Comparison of ENCODE assay signal across 18 cellular contexts in the genomic region with DNA sequence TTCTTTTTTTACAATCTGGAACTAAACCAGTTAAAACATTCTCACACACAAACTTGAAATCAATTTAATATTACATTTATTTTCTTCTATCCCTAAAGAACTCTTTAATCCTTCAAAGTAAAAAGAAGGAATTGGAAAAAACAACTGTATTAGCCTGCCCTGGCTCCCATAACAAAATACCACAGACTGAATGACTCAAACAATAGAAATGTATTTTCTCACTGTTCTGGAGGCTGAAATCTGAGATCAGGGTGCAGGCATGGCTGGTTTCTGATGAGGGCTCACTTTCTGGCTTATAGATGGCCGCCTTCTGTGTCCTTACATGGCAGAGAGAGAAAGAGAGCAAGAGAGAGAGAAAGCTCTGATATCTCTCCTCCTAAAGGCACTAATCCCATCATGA.
A peak's percentile ranks its signal among the peaks of the same experiment; 100 is the strongest.
DNase-seq lines count a peak whose midpoint lies in the region; ATAC-seq, FAIRE-seq and TF ChIP-seq lines count a peak whose summit lies in the region.
"Had no signal": no experiment of that assay in that cellular context is flagged by ENCODE, and none has a peak within 500 bp of the region (broad histone marks: within the 10 kb centered on the region; RNA-seq: fewer than 3 reads in every experiment).

No MANE protein-coding gene starts in this region.

- H3K4ac ChIP-seq in mesenchymal stem cell (ENCODE audit: low read depth in 1 of 2, low read length in 2 of 2), result no peak overlapping the region

- no peak overlapping the region for H3K18ac ChIP-seq in mesenchymal stem cell (ENCODE audit: low read depth in 1 of 2, low read length in 2 of 2)

- no peak overlapping the region for H2BK120ac ChIP-seq in mesenchymal stem cell (ENCODE audit: low read depth, low read length)

- DNase-seq in EH (ENCODE audit: low read depth) (peak; percentile 55), LHCN-M2 (ENCODE audit: low read depth) (peak; percentile 27), K562 (ENCODE audit: extremely low read depth in 1 of 4, low spot score in 3 of 4) (no peak), mesenchymal stem cell (peak; percentile 24), NCI-H2171 treated with DMSO at 0.1 percent for 48 hours (lab: John Stamatoyannopoulos, UW) (no peak), NCI-H526 (lab: John Stamatoyannopoulos, UW) (no peak)
- DNase-seq: DND-41, GOT3, NCI-H1436 treated with DMSO at 0.1 percent for 48 hours, NCI-H2081, NCI-H510A treated with DMSO at 0.1 percent for 48 hours, Right ventricle myocardium superior had no signal

- CTCF ChIA-PET in K562 (lab: Yijun Ruan, JAX; ENCODE audit: low intra/inter-chr PET ratio), result no interaction called here

- peaks cover 0 to 10% of the 10 kb centered on the region in 2 experiments; a peak in 2 of 5 replicates for H3K27me3 ChIP-seq in K562 (ENCODE audit: control insufficient read depth in 2 of 2, insufficient read depth in 2 of 2, low read length in 2 of 2)
- H3K27me3 ChIP-seq in mesenchymal stem cell (ENCODE audit: control insufficient read depth in 1 of 2, insufficient read depth in 1 of 2, low read length in 2 of 2), result peaks cover 0 to 21% of the 10 kb centered on the region in 2 experiments

- H2BK12ac ChIP-seq in mesenchymal stem cell (ENCODE audit: low read length in 2 of 2), result no peak overlapping the region

- H2AFZ ChIP-seq in K562 (ENCODE audit: low read depth, low read length) (no peak overlapping the region), mesenchymal stem cell (ENCODE audit: low read depth, low read length) (no peak overlapping the region)

- no peak overlapping the region for H3K27ac ChIP-seq in K562 (ENCODE audit: extremely low read depth, low read depth, low read length)
- H3K27ac ChIP-seq in mesenchymal stem cell (ENCODE audit: low read length, poor library complexity, severe bottlenecking), result no peak overlapping the region
- H3K27ac ChIP-seq: C4-2B, SK-N-MC had no signal

- H3K36me3 ChIP-seq in K562 (ENCODE audit: control insufficient read depth, insufficient read depth, low read length) (no peaks in the 10 kb centered on the region), mesenchymal stem cell (ENCODE audit: control insufficient read depth in 1 of 2, insufficient read depth in 2 of 2, low read depth in 1 of 2, low read length in 2 of 2) (no peaks in the 10 kb centered on the region)

- no peak overlapping the region for H3K14ac ChIP-seq in mesenchymal stem cell (ENCODE audit: low read length in 2 of 2)

- H3K9me3 ChIP-seq in K562 (replicated peaks; ENCODE audit: control insufficient read depth, insufficient read depth, low read depth, low read length) (no peaks in the 10 kb centered on the region), mesenchymal stem cell (ENCODE audit: control insufficient read depth, low read length) (no peaks in the 10 kb centered on the region)

- no peak for TF ChIP-seq RAD21 in K562 (CRISPR knock-in tag; conservative IDR thresholded peaks at IDR 0.05 in 1 of 2, IDR thresholded peaks at IDR 0.05 in 1 of 2)

- FAIRE-seq in K562 (lab: Jason Lieb, UNC), result no peak
- FAIRE-seq: A204.1, GM12892 had no signal

- TF ChIP-seq EP300 in K562 (IDR thresholded peaks at IDR 0.05; ENCODE audit: low read length), result no peak

- no peak overlapping the region for H4K8ac ChIP-seq in mesenchymal stem cell (ENCODE audit: low read length)

- no peak overlapping the region for H3K4me2 ChIP-seq in K562 (ENCODE audit: insufficient read depth, low read length)
- H3K4me2 ChIP-seq in mesenchymal stem cell (ENCODE audit: low read length, poor library complexity, severe bottlenecking), result no peak overlapping the region

- H3K9ac ChIP-seq in K562 (ENCODE audit: insufficient read depth in 1 of 2, low read depth in 2 of 2, low read length in 2 of 2) (no peak overlapping the region), mesenchymal stem cell (ENCODE audit: low read length) (no peak overlapping the region)

- no TSS peak for BruUV-seq in K562 (replicated peaks; lab: Mats Ljungman, UMichigan)

- H3K9me1 ChIP-seq in K562 (ENCODE audit: control insufficient read depth, insufficient read depth, low read length), result no peaks in the 10 kb centered on the region

- H3K4me1 ChIP-seq in K562 (replicated peaks in 1 of 2; ENCODE audit: control insufficient read depth in 2 of 2, insufficient read depth in 2 of 2, low read length in 2 of 2) (no peaks in the 10 kb centered on the region), mesenchymal stem cell (ENCODE audit: control insufficient read depth, insufficient read depth, low read depth, low read length) (no peaks in the 10 kb centered on the region)

- no peak for ATAC-seq in K562
- no peak for ATAC-seq in HG03571 (IDR thresholded peaks at IDR 0.05; ENCODE audit: unreplicated experiment)
- ATAC-seq: Panc1 had no signal

- no peaks in the 10 kb centered on the region for H3K79me2 ChIP-seq in K562 (ENCODE audit: control insufficient read depth, insufficient read depth, low read length)

- H3K79me1 ChIP-seq in mesenchymal stem cell (replicated peaks; ENCODE audit: low read length, poor library complexity, severe bottlenecking), result no peaks in the 10 kb centered on the region

- no peak overlapping the region for H3K23ac ChIP-seq in mesenchymal stem cell (ENCODE audit: low read length in 2 of 2)

- no peaks in the 10 kb centered on the region for H4K20me1 ChIP-seq in K562 (replicated peaks; ENCODE audit: control insufficient read depth, insufficient read depth, low read length)

- POLR2A ChIA-PET in K562 (lab: Yijun Ruan, JAX), result no interaction called here

- no peak overlapping the region for H2BK5ac ChIP-seq in mesenchymal stem cell (ENCODE audit: low read depth, low read length, poor library complexity, severe bottlenecking)

- no peak overlapping the region for H3K4me3 ChIP-seq in K562
- H3K4me3 ChIP-seq in mesenchymal stem cell (ENCODE audit: insufficient read depth in 1 of 2, low read depth in 1 of 2, low read length in 2 of 2), result no peak overlapping the region
- H3K4me3 ChIP-seq: SK-N-MC had no signal

- intact Hi-C loops in K562 (cut with micrococcal nuclease), result no loop called here

- WGBS in K562 (ENCODE audit: insufficient coverage, low coverage, missing lambda C conversion rate), result 0% methylated on average over 1 of the region's 1 CpG
- WGBS in mesenchymal stem cell, result no CpG with 5 or more reads among the region's 1 CpG

- H2BK15ac ChIP-seq in mesenchymal stem cell (ENCODE audit: low read depth, poor library complexity, severe bottlenecking), result no peak overlapping the region

- no peak for TF ChIP-seq POLR2A in K562 (conservative IDR thresholded peaks at IDR 0.05)

- no peak for TF ChIP-seq CTCF in K562 (IDR thresholded peaks at IDR 0.05 in 2 of 3, conservative IDR thresholded peaks at IDR 0.05 in 1 of 3; ENCODE audit: insufficient read depth in 2 of 3, low read depth in 1 of 3, low read length in 3 of 3)

- no peak overlapping the region for H4K91ac ChIP-seq in mesenchymal stem cell (ENCODE audit: low read length)

- no peak overlapping the region for H2AK5ac ChIP-seq in mesenchymal stem cell (ENCODE audit: low read length, severe bottlenecking)

- in situ Hi-C loops in K562 (cut with MboI), result no loop called here

TF ChIP-seq in K562, 482 proteins besides CTCF, POLR2A, EP300 and RAD21:
- 0 out of 2 replicates have a peak, but pooled peaks have one; percentile 13 for TF ChIP-seq FOSL1 (tag; conservative IDR thresholded peaks at IDR 0.05)
- TF ChIP-seq NCOA6 (IDR thresholded peaks at IDR 0.05), result no peak
- TF ChIP-seq ZNF12 (CRISPR knock-in tag; IDR thresholded peaks at IDR 0.05), result peak; percentile 58; the same call in 1 of the 2 replicates

Comparison
In these comparisons a context has a peak if more than half of its experiments do, and no peak if none do; other contexts are left out.
1. DNase-seq: peak in EH (single experiment), LHCN-M2 (single experiment) and mesenchymal stem cell (single experiment); none in K562 (0 of 4), NCI-H2171 treated with DMSO at 0.1 percent for 48 hours (single experiment) and NCI-H526 (0 of 2).